Comparison of ENCODE assay signal across 8 cellular contexts in the genomic region with DNA sequence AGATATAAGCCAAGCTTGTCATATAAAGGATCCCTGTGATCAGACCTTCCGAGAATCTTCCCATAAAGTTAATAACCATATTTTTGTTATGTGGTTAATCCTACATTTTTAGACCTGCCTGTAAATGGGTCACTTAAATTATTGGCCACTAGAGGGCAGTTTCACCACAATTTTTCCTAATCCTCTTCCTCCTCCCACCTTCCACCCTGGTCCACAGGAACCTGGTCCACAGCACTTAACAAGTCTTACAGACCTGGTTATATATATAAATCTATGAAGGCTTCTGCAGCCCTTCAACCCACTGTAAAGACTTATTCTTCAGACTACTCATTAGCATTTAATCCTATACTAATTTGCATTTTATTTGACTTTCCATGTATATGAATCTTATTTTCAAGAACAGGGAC. TPM values are rescaled to one million over a fixed set of nuclear protein-coding genes. Genes with fewer than 3 reads are reported as not detected.
A peak's percentile ranks its signal among the peaks of the same experiment; 100 is the strongest.
DNase-seq lines count a peak whose midpoint lies in the region; ATAC-seq, FAIRE-seq and TF ChIP-seq lines count a peak whose summit lies in the region.

No MANE protein-coding gene starts in this region.

- DNase-seq in activated naive CD4-positive, alpha-beta T cell treated with anti-CD3 and anti-CD28 coated beads, Interleukin-2, amount 50 U/mL, for 72 hours (ENCODE audit: low spot score in 2 of 2) = peak in 1 of 2 donors; percentile 28
- no peak for DNase-seq in activated naive CD4-positive, alpha-beta T cell (lab: John Stamatoyannopoulos, UW)
- peak; percentile 27 for DNase-seq in HuH-7.5 (ENCODE audit: low spot score)
- peak; percentile 25 for DNase-seq in RCC 7860 (ENCODE audit: low spot score)
- peak; percentile 50 for DNase-seq in endothelial cell (ENCODE audit: low spot score)
- DNase-seq in naive thymus-derived CD8-positive, alpha-beta T cell = peak in 4 of 10 donors; percentile 13 to 45 (median 31)
- no peak for DNase-seq in ovary
- no peak for DNase-seq in ecto neural progenitor cell (ENCODE audit: low spot score)

- H3K36me3 ChIP-seq in ovary = no peaks in the 10 kb centered on the region

- H3K27ac Mint-ChIP-seq in activated naive CD4-positive, alpha-beta T cell treated with anti-CD3 and anti-CD28 coated beads, Interleukin-2, amount 50 U/mL, for 72 hours = no peak overlapping the region
- no peak overlapping the region for H3K27ac Mint-ChIP-seq in endothelial cell (ENCODE audit: unreplicated experiment)
- H3K27ac Mint-ChIP-seq in naive thymus-derived CD8-positive, alpha-beta T cell = peak overlapping the region in 1 of 10 donors; percentile 29

- H3K4me1 ChIP-seq in ovary (ENCODE audit: insufficient read depth) = no peaks in the 10 kb centered on the region

- no peak overlapping the region for H3K4me3 ChIP-seq in ovary

- no peaks in the 10 kb centered on the region for H3K36me3 Mint-ChIP-seq in activated naive CD4-positive, alpha-beta T cell treated with anti-CD3 and anti-CD28 coated beads, Interleukin-2, amount 50 U/mL, for 72 hours
- H3K36me3 Mint-ChIP-seq in endothelial cell (ENCODE audit: low read depth, unreplicated experiment) = no peaks in the 10 kb centered on the region
- H3K36me3 Mint-ChIP-seq in naive thymus-derived CD8-positive, alpha-beta T cell = peaks cover 0 to 25% (median 0%) of the 10 kb centered on the region in 3 donors

- intact Hi-C loops in ovary (cut with DNase I) = no loop called here

- no peak overlapping the region for H3K4me3 Mint-ChIP-seq in endothelial cell (ENCODE audit: unreplicated experiment)
- H3K4me3 Mint-ChIP-seq in naive thymus-derived CD8-positive, alpha-beta T cell = no peak overlapping the region

- TF ChIP-seq POLR2A in ovary (IDR thresholded peaks at IDR 0.05) = no peak

- peak; percentile 46 for FAIRE-seq in RCC 7860 (lab: Jason Lieb, UNC)

- TF ChIP-seq CTCF in endothelial cell (IDR thresholded peaks at IDR 0.05; ENCODE audit: unreplicated experiment) (peak; percentile 94), ovary (IDR thresholded peaks at IDR 0.05) (peak in 1 of 3 donors; percentile 14)

- no peak for TF ChIP-seq EP300 in ovary (IDR thresholded peaks at IDR 0.05)

- H3K9me3 Mint-ChIP-seq in activated naive CD4-positive, alpha-beta T cell treated with anti-CD3 and anti-CD28 coated beads, Interleukin-2, amount 50 U/mL, for 72 hours = no peaks in the 10 kb centered on the region
- H3K9me3 Mint-ChIP-seq in endothelial cell (ENCODE audit: unreplicated experiment) = no peaks in the 10 kb centered on the region
- H3K9me3 Mint-ChIP-seq in naive thymus-derived CD8-positive, alpha-beta T cell = no peaks in the 10 kb centered on the region

- no peaks in the 10 kb centered on the region for H3K27me3 ChIP-seq in ovary

- peaks cover 12% of the 10 kb centered on the region for H3K4me1 Mint-ChIP-seq in endothelial cell (ENCODE audit: unreplicated experiment)
- peaks cover 0 to 1% (median 0%) of the 10 kb centered on the region in 4 donors for H3K4me1 Mint-ChIP-seq in naive thymus-derived CD8-positive, alpha-beta T cell

- H3K27me3 Mint-ChIP-seq in endothelial cell (ENCODE audit: unreplicated experiment) = no peaks in the 10 kb centered on the region
- H3K27me3 Mint-ChIP-seq in naive thymus-derived CD8-positive, alpha-beta T cell = no peaks in the 10 kb centered on the region

- H3K27ac ChIP-seq in ovary = no peak overlapping the region

- 74 to 88% (median 87%) methylated on average over 1 of the region's 1 CpG for WGBS in ovary, 3 donors

- ATAC-seq in activated naive CD4-positive, alpha-beta T cell treated with anti-CD3 and anti-CD28 coated beads, Interleukin-2, amount 50 U/mL, for 72 hours = peak; percentile 50 to 67
- peak; percentile 36 to 54 for ATAC-seq in naive thymus-derived CD8-positive, alpha-beta T cell

- POLR2A ChIA-PET in naive thymus-derived CD8-positive, alpha-beta T cell (lab: Charles Lee) = no interaction called here

- no peaks in the 10 kb centered on the region for H3K9me3 ChIP-seq in ovary

RNA-seq across cellular contexts. Expression of gene MRS2, which starts 28.3 kb away (rescaled TPM):
- 10 to 100 TPM; 15.1 to 28.5 TPM for total RNA-seq in activated naive CD4-positive, alpha-beta T cell treated with anti-CD3 and anti-CD28 coated beads, Interleukin-2, amount 50 U/mL, for 72 hours
- total RNA-seq in endothelial cell (ENCODE audit: unreplicated experiment) = 24.8 TPM
- total RNA-seq in naive thymus-derived CD8-positive, alpha-beta T cell = 10 to 100 TPM; 21.9 to 22.1 TPM
- polyA plus RNA-seq in naive thymus-derived CD8-positive, alpha-beta T cell = 10 to 100 TPM; 13.2 to 19.7 (median 16.1) TPM
- 10 to 100 TPM; 13.7 to 20.6 (median 16.4) TPM for total RNA-seq in ovary
- polyA plus RNA-seq in ovary = 10 to 100 TPM in 1 of 2 donors, 1 to 10 TPM in 1; 10.0 to 18.3 TPM

RNA-seq across cellular contexts. Expression of gene GPLD1, which starts 58.3 kb away (rescaled TPM):
- under 1 TPM; 0.16 to 0.99 TPM for total RNA-seq in activated naive CD4-positive, alpha-beta T cell treated with anti-CD3 and anti-CD28 coated beads, Interleukin-2, amount 50 U/mL, for 72 hours
- 1.2 TPM for total RNA-seq in endothelial cell (ENCODE audit: unreplicated experiment)
- total RNA-seq in naive thymus-derived CD8-positive, alpha-beta T cell = 1 to 10 TPM; 1.6 to 1.8 TPM
- polyA plus RNA-seq in naive thymus-derived CD8-positive, alpha-beta T cell = 1 to 10 TPM in 1 of 3 donors, not detected in 2; 1.1 TPM
- total RNA-seq in ovary = 1 to 10 TPM; 2.0 to 3.3 (median 3.0) TPM
- polyA plus RNA-seq in ovary = 1 to 10 TPM; 1.2 to 2.3 TPM

Comparison
In these comparisons a context has a peak if more than half of its experiments do, and no peak if none do; other contexts are left out.
1. DNase-seq: peak in HuH-7.5 (single experiment), RCC 7860 (single experiment) and endothelial cell (single experiment); none in activated naive CD4-positive, alpha-beta T cell (0 of 4), ovary (0 of 5) and ecto neural progenitor cell (single experiment).